ENCODE assay signal across 1 cellular context in genomic region chr1:157171903-157172503, GRCh38.
TF ChIP-seq lines count a peak whose summit lies in the region.

No MANE protein-coding gene starts in this region.

TF ChIP-seq in GM12878, 131 proteins besides CTCF, POLR2A, EP300 and RAD21:
- TF ChIP-seq IKZF1 (conservative IDR thresholded peaks at IDR 0.05) (peak; percentile 49; the same call in 1 of the 2 replicates), RELB (IDR thresholded peaks at IDR 0.05; ENCODE audit: low read depth) (peak; percentile 28; the same call in 1 of the 2 replicates), IKZF2 (IDR thresholded peaks at IDR 0.05) (peak; percentile 70 to 76), SMARCA5 (IDR thresholded peaks at IDR 0.05) (peak; percentile 26; the same call in 1 of the 2 replicates)
